ENCODE assay signal across 2 cellular contexts in the genomic region with DNA sequence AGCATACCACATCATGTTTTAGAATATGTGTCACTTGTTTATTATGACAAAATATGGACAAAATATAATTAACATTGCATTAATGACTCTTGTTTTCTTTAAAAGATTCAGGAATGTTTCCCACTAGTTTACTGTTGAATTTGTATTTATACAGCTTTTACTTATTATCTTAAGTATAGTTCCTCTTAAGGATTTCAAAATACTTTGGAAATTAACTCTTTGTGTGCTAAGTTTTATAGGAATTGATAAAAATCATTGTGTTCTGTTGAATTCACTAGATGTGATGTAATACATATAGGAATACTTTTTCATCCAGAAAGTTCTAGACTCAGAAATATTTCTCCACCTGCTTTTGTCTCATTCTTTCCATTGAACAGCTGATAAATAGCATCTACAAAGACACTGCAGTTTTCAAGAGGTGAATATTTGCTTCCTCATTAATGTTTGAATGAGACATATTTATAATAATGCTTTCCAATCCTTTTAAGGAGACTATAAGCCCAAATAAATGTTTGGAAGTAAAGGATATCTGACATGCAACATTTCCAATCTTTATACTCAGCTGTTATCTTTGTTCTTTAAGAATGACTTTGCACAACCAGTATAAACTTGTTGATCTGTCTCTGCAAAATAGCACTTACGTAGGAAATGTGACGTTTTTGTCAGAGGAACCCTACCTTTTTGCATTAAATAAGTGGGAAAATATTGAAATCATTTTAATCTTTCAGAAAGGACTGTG.
A peak's percentile ranks its signal among the peaks of the same experiment; 100 is the strongest.
TF ChIP-seq lines count a peak whose summit lies in the region.

No MANE protein-coding gene starts in this region.

TF ChIP-seq in K562, 482 proteins besides CTCF, POLR2A, EP300 and RAD21 (continued from another document and continues in another):
- TF ChIP-seq, protein P1, sequence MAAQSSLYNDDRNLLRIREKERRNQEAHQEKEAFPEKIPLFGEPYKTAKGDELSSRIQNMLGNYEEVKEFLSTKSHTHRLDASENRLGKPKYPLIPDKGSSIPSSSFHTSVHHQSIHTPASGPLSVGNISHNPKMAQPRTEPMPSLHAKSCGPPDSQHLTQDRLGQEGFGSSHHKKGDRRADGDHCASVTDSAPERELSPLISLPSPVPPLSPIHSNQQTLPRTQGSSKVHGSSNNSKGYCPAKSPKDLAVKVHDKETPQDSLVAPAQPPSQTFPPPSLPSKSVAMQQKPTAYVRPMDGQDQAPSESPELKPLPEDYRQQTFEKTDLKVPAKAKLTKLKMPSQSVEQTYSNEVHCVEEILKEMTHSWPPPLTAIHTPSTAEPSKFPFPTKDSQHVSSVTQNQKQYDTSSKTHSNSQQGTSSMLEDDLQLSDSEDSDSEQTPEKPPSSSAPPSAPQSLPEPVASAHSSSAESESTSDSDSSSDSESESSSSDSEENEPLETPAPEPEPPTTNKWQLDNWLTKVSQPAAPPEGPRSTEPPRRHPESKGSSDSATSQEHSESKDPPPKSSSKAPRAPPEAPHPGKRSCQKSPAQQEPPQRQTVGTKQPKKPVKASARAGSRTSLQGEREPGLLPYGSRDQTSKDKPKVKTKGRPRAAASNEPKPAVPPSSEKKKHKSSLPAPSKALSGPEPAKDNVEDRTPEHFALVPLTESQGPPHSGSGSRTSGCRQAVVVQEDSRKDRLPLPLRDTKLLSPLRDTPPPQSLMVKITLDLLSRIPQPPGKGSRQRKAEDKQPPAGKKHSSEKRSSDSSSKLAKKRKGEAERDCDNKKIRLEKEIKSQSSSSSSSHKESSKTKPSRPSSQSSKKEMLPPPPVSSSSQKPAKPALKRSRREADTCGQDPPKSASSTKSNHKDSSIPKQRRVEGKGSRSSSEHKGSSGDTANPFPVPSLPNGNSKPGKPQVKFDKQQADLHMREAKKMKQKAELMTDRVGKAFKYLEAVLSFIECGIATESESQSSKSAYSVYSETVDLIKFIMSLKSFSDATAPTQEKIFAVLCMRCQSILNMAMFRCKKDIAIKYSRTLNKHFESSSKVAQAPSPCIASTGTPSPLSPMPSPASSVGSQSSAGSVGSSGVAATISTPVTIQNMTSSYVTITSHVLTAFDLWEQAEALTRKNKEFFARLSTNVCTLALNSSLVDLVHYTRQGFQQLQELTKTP (IDR thresholded peaks at IDR 0.05; ENCODE audit: low read depth in 1 of 2, partially characterized antibody in 2 of 2), result peak; percentile 51 to 60
- TF ChIP-seq SOX6 (IDR thresholded peaks at IDR 0.05), result peak; percentile 76; the same call in 1 of the 2 replicates
- TF ChIP-seq, protein P2, sequence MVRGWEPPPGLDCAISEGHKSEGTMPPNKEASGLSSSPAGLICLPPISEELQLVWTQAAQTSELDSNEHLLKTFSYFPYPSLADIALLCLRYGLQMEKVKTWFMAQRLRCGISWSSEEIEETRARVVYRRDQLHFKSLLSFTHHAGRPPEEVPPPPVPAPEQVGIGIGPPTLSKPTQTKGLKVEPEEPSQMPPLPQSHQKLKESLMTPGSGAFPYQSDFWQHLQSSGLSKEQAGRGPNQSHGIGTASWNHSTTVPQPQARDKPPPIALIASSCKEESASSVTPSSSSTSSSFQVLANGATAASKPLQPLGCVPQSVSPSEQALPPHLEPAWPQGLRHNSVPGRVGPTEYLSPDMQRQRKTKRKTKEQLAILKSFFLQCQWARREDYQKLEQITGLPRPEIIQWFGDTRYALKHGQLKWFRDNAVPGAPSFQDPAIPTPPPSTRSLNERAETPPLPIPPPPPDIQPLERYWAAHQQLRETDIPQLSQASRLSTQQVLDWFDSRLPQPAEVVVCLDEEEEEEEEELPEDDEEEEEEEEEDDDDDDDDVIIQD (CRISPR knock-in tag; IDR thresholded peaks at IDR 0.05), result no peak
- TF ChIP-seq TAF9B (IDR thresholded peaks at IDR 0.05; ENCODE audit: partially characterized antibody), result no peak
- no peak for TF ChIP-seq POLR2AphosphoS2 (IDR thresholded peaks at IDR 0.05; ENCODE audit: low read length)
- 0 out of 2 replicates have a peak, but pooled peaks have one; percentile 39 for TF ChIP-seq ZNF311 (CRISPR knock-in tag; IDR thresholded peaks at IDR 0.05)
- peak; percentile 86 for TF ChIP-seq NFE2 (IDR thresholded peaks at IDR 0.05; ENCODE audit: low read depth)
- TF ChIP-seq, protein P3, sequence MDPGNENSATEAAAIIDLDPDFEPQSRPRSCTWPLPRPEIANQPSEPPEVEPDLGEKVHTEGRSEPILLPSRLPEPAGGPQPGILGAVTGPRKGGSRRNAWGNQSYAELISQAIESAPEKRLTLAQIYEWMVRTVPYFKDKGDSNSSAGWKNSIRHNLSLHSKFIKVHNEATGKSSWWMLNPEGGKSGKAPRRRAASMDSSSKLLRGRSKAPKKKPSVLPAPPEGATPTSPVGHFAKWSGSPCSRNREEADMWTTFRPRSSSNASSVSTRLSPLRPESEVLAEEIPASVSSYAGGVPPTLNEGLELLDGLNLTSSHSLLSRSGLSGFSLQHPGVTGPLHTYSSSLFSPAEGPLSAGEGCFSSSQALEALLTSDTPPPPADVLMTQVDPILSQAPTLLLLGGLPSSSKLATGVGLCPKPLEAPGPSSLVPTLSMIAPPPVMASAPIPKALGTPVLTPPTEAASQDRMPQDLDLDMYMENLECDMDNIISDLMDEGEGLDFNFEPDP (CRISPR knock-in tag; IDR thresholded peaks at IDR 0.05), result no peak
- 0 out of 2 replicates have a peak, but pooled peaks have one; percentile 42 for TF ChIP-seq CREM (IDR thresholded peaks at IDR 0.05; ENCODE audit: low read depth)
- TF ChIP-seq ZNF785 (CRISPR knock-in tag; IDR thresholded peaks at IDR 0.05), result no peak
- TF ChIP-seq JUND (IDR thresholded peaks at IDR 0.05; ENCODE audit: borderline replicate concordance, low read depth, low read length), result peak; percentile 9; the same call in 1 of the 2 replicates
- TF ChIP-seq JUND (tag; IDR thresholded peaks at IDR 0.05; ENCODE audit: borderline replicate concordance, low read depth, low read length), result peak; percentile 3; the same call in 2 of the 3 replicates
- TF ChIP-seq, protein P4, sequence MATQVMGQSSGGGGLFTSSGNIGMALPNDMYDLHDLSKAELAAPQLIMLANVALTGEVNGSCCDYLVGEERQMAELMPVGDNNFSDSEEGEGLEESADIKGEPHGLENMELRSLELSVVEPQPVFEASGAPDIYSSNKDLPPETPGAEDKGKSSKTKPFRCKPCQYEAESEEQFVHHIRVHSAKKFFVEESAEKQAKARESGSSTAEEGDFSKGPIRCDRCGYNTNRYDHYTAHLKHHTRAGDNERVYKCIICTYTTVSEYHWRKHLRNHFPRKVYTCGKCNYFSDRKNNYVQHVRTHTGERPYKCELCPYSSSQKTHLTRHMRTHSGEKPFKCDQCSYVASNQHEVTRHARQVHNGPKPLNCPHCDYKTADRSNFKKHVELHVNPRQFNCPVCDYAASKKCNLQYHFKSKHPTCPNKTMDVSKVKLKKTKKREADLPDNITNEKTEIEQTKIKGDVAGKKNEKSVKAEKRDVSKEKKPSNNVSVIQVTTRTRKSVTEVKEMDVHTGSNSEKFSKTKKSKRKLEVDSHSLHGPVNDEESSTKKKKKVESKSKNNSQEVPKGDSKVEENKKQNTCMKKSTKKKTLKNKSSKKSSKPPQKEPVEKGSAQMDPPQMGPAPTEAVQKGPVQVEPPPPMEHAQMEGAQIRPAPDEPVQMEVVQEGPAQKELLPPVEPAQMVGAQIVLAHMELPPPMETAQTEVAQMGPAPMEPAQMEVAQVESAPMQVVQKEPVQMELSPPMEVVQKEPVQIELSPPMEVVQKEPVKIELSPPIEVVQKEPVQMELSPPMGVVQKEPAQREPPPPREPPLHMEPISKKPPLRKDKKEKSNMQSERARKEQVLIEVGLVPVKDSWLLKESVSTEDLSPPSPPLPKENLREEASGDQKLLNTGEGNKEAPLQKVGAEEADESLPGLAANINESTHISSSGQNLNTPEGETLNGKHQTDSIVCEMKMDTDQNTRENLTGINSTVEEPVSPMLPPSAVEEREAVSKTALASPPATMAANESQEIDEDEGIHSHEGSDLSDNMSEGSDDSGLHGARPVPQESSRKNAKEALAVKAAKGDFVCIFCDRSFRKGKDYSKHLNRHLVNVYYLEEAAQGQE (CRISPR knock-in tag; IDR thresholded peaks at IDR 0.05; ENCODE audit: low read depth), result no peak
- no peak for TF ChIP-seq KAT2B (IDR thresholded peaks at IDR 0.05; ENCODE audit: low read depth, low read length)

TF ChIP-seq in WTC11, 78 proteins besides CTCF, POLR2A, EP300 and RAD21 (continued from another document):
- TF ChIP-seq, protein P5, sequence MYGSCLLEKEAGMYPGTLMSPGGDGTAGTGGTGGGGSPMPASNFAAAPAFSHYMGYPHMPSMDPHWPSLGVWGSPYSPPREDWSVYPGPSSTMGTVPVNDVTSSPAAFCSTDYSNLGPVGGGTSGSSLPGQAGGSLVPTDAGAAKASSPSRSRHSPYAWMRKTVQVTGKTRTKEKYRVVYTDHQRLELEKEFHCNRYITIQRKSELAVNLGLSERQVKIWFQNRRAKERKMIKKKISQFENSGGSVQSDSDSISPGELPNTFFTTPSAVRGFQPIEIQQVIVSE (CRISPR knock-in tag; IDR thresholded peaks at IDR 0.05; ENCODE audit: borderline replicate concordance), result no peak
- TF ChIP-seq TP53 (CRISPR knock-in tag; IDR thresholded peaks at IDR 0.05), result no peak
